In the genomic region with DNA sequence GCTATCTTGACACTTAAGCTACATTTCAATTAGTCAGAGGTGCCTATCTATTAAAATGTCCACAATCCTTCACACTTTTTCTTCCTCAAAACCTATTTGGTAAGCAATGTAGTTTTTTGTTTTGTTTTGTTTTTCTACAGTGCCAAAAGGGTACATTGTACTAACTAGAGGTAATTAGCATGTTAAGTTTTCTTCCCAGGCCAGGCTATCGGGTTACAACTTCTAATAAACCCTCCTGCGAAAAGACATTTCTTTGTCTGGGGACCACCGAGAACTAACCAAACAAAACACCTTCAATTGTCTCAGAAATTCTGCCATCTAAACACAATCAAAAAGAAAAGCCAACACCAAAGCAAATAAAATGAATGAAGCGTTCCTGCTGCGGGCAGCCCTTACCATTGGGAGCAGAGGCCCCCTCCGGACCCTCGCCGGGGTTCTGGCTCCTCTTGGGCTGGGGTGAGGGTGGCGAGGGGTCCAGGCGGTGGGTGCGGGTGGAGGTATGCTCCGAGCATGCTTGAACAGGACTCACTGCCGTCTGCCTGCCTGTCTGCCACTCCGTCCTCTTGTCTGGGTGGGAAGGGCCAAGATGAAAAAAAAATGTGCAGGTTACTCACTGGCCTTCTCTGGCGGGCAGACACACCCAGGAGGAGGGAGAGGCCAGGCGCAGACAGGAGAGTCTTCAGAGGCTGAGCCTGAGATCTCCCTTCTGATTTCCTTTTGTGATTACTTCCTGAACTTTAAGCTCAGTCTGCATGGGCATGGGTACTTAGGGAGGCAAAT, we compare ENCODE assay signal across 11 cellular contexts.
DNase-seq lines count a peak whose midpoint lies in the region; ATAC-seq and TF ChIP-seq lines count a peak whose summit lies in the region.
"Had no signal": no experiment of that assay in that cellular context is flagged by ENCODE, and none has a peak within 500 bp of the region (broad histone marks: within the 10 kb centered on the region; RNA-seq: fewer than 3 reads in every experiment).

No MANE protein-coding gene starts in this region.

- intact Hi-C loops in MCF 10A (cut with micrococcal nuclease) = loop anchor here (2.0 to 5.0 kb wide), 3 partner anchors 77 to 129 kb away; a partner anchor contains a TSS
- intact Hi-C loops in activated T-helper 2 cell treated with anti-CD3 and anti-CD28 coated beads, Interferon-gamma antibody, Interleukin-2, Interleukin-4, amounts not matched to agents 10 μg/mL and 5 μg/mL and 100 μg/mL, durations not matched to agents 14 hours and 24 hours and 36 hours (cut with micrococcal nuclease) = no loop called here

- H3K36me3 ChIP-seq in mucosa of rectum (ENCODE audit: control insufficient read depth in 2 of 2, insufficient read depth in 2 of 2, low read length in 2 of 2) = no peaks in the 10 kb centered on the region
- H3K36me3 ChIP-seq: BLaER1 treated with 17β-estradiol and CSF1 and Interleukin-3, amounts not matched to agents 10 nM and 100 nM had no signal

- no peaks in the 10 kb centered on the region for H3K27me3 Mint-ChIP-seq in MCF 10A (ENCODE audit: insufficient read depth, unreplicated experiment)
- H3K27me3 Mint-ChIP-seq in activated T-helper 2 cell treated with anti-CD3 and anti-CD28 coated beads, Interferon-gamma antibody, Interleukin-2, Interleukin-4, amounts not matched to agents 10 μg/mL and 5 μg/mL and 100 μg/mL, durations not matched to agents 14 hours and 24 hours and 36 hours (ENCODE audit: low read depth) = peaks cover 5% of the 10 kb centered on the region

- DNase-seq in Caki2 (ENCODE audit: low read depth) (peak; percentile 81), NCI-H187 treated with DMSO at 0.1 percent for 48 hours (lab: John Stamatoyannopoulos, UW) (peak; percentile 57), MCF 10A (ENCODE audit: unreplicated experiment) (peak; percentile 89)
- no peak for DNase-seq in activated naive CD4-positive, alpha-beta T cell treated with anti-CD3 and anti-CD28 coated beads, Interleukin-2, amount 50 U/mL, for 16 hours
- DNase-seq in activated T-helper 2 cell treated with anti-CD3 and anti-CD28 coated beads, Interferon-gamma antibody, Interleukin-2, Interleukin-4, amounts not matched to agents 10 μg/mL and 5 μg/mL and 100 μg/mL, durations not matched to agents 14 hours and 24 hours and 36 hours (ENCODE audit: low spot score) = no peak
- DNase-seq: activated CD4-positive, alpha-beta T cell treated with anti-CD3 and anti-CD28 coated beads for 36 hours had no signal

- no peaks in the 10 kb centered on the region for H3K27me3 ChIP-seq in mucosa of rectum (ENCODE audit: control insufficient read depth in 2 of 2, insufficient read depth in 2 of 2, low read length in 2 of 2)
- H3K27me3 ChIP-seq: BLaER1 treated with 17β-estradiol and CSF1 and Interleukin-3, amounts not matched to agents 10 nM and 100 nM had no signal

- peak overlapping the region; percentile 14 for H3K27ac Mint-ChIP-seq in MCF 10A (ENCODE audit: low read depth, unreplicated experiment)
- H3K27ac Mint-ChIP-seq in activated T-helper 2 cell treated with anti-CD3 and anti-CD28 coated beads, Interferon-gamma antibody, Interleukin-2, Interleukin-4, amounts not matched to agents 10 μg/mL and 5 μg/mL and 100 μg/mL, durations not matched to agents 14 hours and 24 hours and 36 hours = no peak overlapping the region
- H3K27ac Mint-ChIP-seq: activated CD4-positive, alpha-beta T cell treated with anti-CD3 and anti-CD28 coated beads for 36 hours had no signal

- H3K4me1 ChIP-seq in mucosa of rectum (ENCODE audit: control insufficient read depth in 2 of 2, insufficient read depth in 2 of 2, low read length in 2 of 2) = peaks cover 4 to 7% of the 10 kb centered on the region in 2 donors
- H3K4me1 ChIP-seq: BLaER1 treated with 17β-estradiol and CSF1 and Interleukin-3, amounts not matched to agents 10 nM and 100 nM had no signal

- H3K9me3 ChIP-seq in mucosa of rectum (ENCODE audit: control insufficient read depth in 2 of 2, low read length in 2 of 2) = no peaks in the 10 kb centered on the region

- peaks cover 28% of the 10 kb centered on the region for H3K4me1 Mint-ChIP-seq in MCF 10A (ENCODE audit: insufficient read depth, unreplicated experiment)
- no peaks in the 10 kb centered on the region for H3K4me1 Mint-ChIP-seq in activated T-helper 2 cell treated with anti-CD3 and anti-CD28 coated beads, Interferon-gamma antibody, Interleukin-2, Interleukin-4, amounts not matched to agents 10 μg/mL and 5 μg/mL and 100 μg/mL, durations not matched to agents 14 hours and 24 hours and 36 hours (ENCODE audit: low read depth)
- H3K4me1 Mint-ChIP-seq: activated CD4-positive, alpha-beta T cell treated with anti-CD3 and anti-CD28 coated beads for 36 hours had no signal

- no peak for TF ChIP-seq CTCF in MCF 10A (IDR thresholded peaks at IDR 0.05; ENCODE audit: unreplicated experiment)

- ATAC-seq in GM18520 (IDR thresholded peaks at IDR 0.05; ENCODE audit: unreplicated experiment) (no peak), GM18909 (IDR thresholded peaks at IDR 0.05; ENCODE audit: poor library complexity, unreplicated experiment) (no peak)
- ATAC-seq: activated CD4-positive, alpha-beta T cell treated with anti-CD3 and anti-CD28 coated beads for 36 hours had no signal

- H3K27ac ChIP-seq in mucosa of rectum (ENCODE audit: low read depth in 2 of 2, low read length in 2 of 2) = peak overlapping the region; percentile 72 to 80
- H3K27ac ChIP-seq: BLaER1 treated with 17β-estradiol and CSF1 and Interleukin-3, amounts not matched to agents 10 nM and 100 nM; KMS-11 had no signal

- peaks cover 6% of the 10 kb centered on the region for H3K36me3 Mint-ChIP-seq in MCF 10A (ENCODE audit: insufficient read depth, unreplicated experiment)
- no peaks in the 10 kb centered on the region for H3K36me3 Mint-ChIP-seq in activated T-helper 2 cell treated with anti-CD3 and anti-CD28 coated beads, Interferon-gamma antibody, Interleukin-2, Interleukin-4, amounts not matched to agents 10 μg/mL and 5 μg/mL and 100 μg/mL, durations not matched to agents 14 hours and 24 hours and 36 hours (ENCODE audit: low read depth)

- peak overlapping the region; percentile 61 to 79 for H3K9ac ChIP-seq in mucosa of rectum (ENCODE audit: low read depth in 1 of 2, low read length in 2 of 2)
- H3K9ac ChIP-seq: BLaER1 treated with 17β-estradiol and CSF1 and Interleukin-3, amounts not matched to agents 10 nM and 100 nM; KMS-11 had no signal

- CTCF ChIA-PET in MCF 10A (lab: Yijun Ruan, JAX) = interaction anchor here (0.7 to 2.5 kb wide), 8 partner anchors 9 to 1947 kb away, joined by 3 to 7 read pairs (median 3); no protein-coding TSS in a partner anchor

- POLR2A ChIA-PET in MCF 10A (lab: Yijun Ruan, JAX) = interaction anchor here (0.7 to 3.2 kb wide), 34 partner anchors 8 to 141 kb away, joined by 3 to 38 read pairs (median 4); a partner anchor contains a TSS

- BruUV-seq in MCF 10A (replicated peaks; lab: Mats Ljungman, UMichigan) = TSS peak; percentile 71

- in situ Hi-C loops in Caki2 (cut with HindIII; ENCODE audit: low pct_unique_long_range_greater_than_20kb, low sequenced_read_pairs) = no loop called here

- H3K9me3 Mint-ChIP-seq in MCF 10A (ENCODE audit: unreplicated experiment) = no peaks in the 10 kb centered on the region
- no peaks in the 10 kb centered on the region for H3K9me3 Mint-ChIP-seq in activated T-helper 2 cell treated with anti-CD3 and anti-CD28 coated beads, Interferon-gamma antibody, Interleukin-2, Interleukin-4, amounts not matched to agents 10 μg/mL and 5 μg/mL and 100 μg/mL, durations not matched to agents 14 hours and 24 hours and 36 hours

- peak overlapping the region; percentile 46 to 72 for H3K4me3 ChIP-seq in mucosa of rectum (ENCODE audit: low read length in 2 of 2)
- H3K4me3 ChIP-seq: BLaER1 treated with 17β-estradiol and CSF1 and Interleukin-3, amounts not matched to agents 10 nM and 100 nM had no signal

- peak overlapping the region; percentile 70 for H3K4me3 Mint-ChIP-seq in MCF 10A (ENCODE audit: unreplicated experiment)
- H3K4me3 Mint-ChIP-seq in activated T-helper 2 cell treated with anti-CD3 and anti-CD28 coated beads, Interferon-gamma antibody, Interleukin-2, Interleukin-4, amounts not matched to agents 10 μg/mL and 5 μg/mL and 100 μg/mL, durations not matched to agents 14 hours and 24 hours and 36 hours (ENCODE audit: low read depth) = no peak overlapping the region
- H3K4me3 Mint-ChIP-seq: activated CD4-positive, alpha-beta T cell treated with anti-CD3 and anti-CD28 coated beads for 36 hours had no signal

Comparison
In these comparisons a context has a peak if more than half of its experiments do, and no peak if none do; other contexts are left out.
1. DNase-seq: peak in Caki2 (single experiment), NCI-H187 treated with DMSO at 0.1 percent for 48 hours (single experiment) and MCF 10A (single experiment); none in activated naive CD4-positive, alpha-beta T cell treated with anti-CD3 and anti-CD28 coated beads, Interleukin-2, amount 50 U/mL, for 16 hours (single experiment) and activated T-helper 2 cell treated with anti-CD3 and anti-CD28 coated beads, Interferon-gamma antibody, Interleukin-2, Interleukin-4, amounts not matched to agents 10 μg/mL and 5 μg/mL and 100 μg/mL, durations not matched to agents 14 hours and 24 hours and 36 hours (single experiment).